In the genomic region with DNA sequence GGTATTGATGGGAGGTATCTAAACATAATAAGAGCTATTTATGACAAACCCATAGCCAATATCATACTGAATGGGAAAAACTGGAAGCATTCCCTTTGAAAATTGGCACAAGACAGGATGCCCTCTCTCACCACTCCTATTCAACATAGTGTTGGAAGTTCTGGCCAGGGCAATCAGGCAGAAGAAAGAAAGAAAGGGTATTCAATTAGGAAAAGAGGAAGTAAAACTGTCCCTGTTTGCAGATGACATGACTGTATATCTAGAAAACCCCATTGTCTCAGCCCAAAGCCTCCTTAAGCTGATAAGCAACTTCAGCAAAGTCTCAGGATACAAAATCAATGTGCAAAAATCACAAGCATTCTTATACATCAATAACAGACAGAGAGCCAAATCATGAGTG, we compare ENCODE assay signal across 2 cellular contexts. TPM values are rescaled to one million over a fixed set of nuclear protein-coding genes. Genes with fewer than 3 reads are reported as not detected.
"Had no signal": no experiment of that assay in that cellular context is flagged by ENCODE, and none has a peak within 500 bp of the region (broad histone marks: within the 10 kb centered on the region; RNA-seq: fewer than 3 reads in every experiment).

No MANE protein-coding gene starts in this region.

RNA-seq across cellular contexts. Expression of a gene that starts 6.3 kb away (rescaled TPM):
- total RNA-seq: osteocyte, pulmonary artery endothelial cell had no signal
